8 cellular contexts compared by ENCODE assay signal in the genomic region with DNA sequence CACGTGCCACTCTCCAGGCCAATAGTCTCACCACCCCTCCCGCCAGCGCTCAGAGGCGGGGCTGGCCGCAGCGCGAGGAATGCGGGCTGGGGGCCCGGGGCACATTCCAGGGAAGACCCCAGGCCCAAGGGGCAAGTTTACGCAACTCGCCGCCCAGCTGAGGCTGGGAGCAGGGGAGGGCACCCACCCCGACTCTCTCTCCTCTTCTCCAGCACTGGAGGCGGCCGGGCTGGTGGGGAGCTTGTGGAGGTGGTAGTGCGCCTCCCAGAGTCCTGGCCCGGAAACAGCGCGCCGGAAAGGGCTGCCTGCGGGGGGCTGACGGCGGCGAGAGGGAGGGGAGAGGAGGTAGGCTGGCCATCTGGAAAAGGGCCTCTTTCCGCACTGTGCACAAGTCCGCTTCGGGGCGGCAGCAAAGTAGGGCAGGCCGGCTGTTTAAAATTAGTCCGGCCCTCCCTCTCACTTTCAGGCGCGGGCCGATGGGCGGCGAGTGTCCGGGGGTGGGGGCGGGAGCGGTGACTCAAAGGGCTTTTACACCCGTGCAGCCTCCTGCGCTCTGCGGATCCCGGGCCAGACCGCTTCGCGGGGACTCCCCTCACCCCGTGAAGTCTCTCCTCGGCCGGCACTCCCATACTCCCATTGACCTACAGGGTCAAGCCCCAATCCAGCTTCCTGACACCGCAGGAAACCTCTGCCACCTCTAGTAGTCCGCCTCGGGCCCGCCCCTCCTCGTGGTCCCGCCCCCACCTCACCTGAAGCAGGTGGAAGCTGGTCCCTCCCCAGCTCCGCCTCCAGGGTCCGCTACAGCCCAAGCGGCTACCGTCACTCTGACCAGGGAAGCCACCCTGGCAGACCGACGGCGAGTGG. TPM values are rescaled to one million over a fixed set of nuclear protein-coding genes. Genes with fewer than 3 reads are reported as not detected.
DNase-seq lines count a peak whose midpoint lies in the region; ATAC-seq lines count a peak whose summit lies in the region.

No MANE protein-coding gene starts in this region.

- in situ Hi-C loops in G401 (cut with HindIII; ENCODE audit: low sequenced_read_pairs) (no loop called here), HAP-1 (cut with MboI; ENCODE audit: low sequenced_read_pairs) (no loop called here)

- H3K4me1 ChIP-seq in HAP-1: peaks cover 13% of the 10 kb centered on the region

- ATAC-seq in left lobe of liver (peak; percentile 40), GM18861 (IDR thresholded peaks at IDR 0.05; ENCODE audit: unreplicated experiment) (no peak)

- peak overlapping the region; percentile 93 for H3K4me3 ChIP-seq in HAP-1

- peak; percentile 69 for DNase-seq in G401 (ENCODE audit: low spot score)
- peak; percentile 52 to 90 for DNase-seq in HAP-1 (ENCODE audit: low spot score in 2 of 2)
- DNase-seq in NCI-H2107 (lab: John Stamatoyannopoulos, UW): peak; percentile 45
- peak; percentile 67 for DNase-seq in activated CD4-positive, CD25-positive, alpha-beta regulatory T cell treated with anti-CD3 and anti-CD28 coated beads, Interleukin-2, amount 50 U/mL, for 72 hours
- DNase-seq in dedifferentiated amniotic fluid mesenchymal stem cell (ENCODE audit: extremely low spot score): peak; percentile 72
- peak; percentile 55 for DNase-seq in left lobe of liver (ENCODE audit: low spot score)
- DNase-seq in stimulated activated CD4-positive, alpha-beta T cell treated with anti-CD3 and anti-CD28 coated beads, TNF-alpha, amount 100 ng/mL, for 48 hours (ENCODE audit: low read depth in 3 of 3): peak; percentile 10 to 35 (median 23)

- peaks cover 26% of the 10 kb centered on the region for H3K27me3 ChIP-seq in HAP-1 (ENCODE audit: low read depth)

- no peaks in the 10 kb centered on the region for H3K9me3 ChIP-seq in HAP-1

- H3K36me3 ChIP-seq in HAP-1 (replicated peaks): 0 out of 2 replicates have a peak, but pooled peaks cover 3% of the 10 kb centered on the region

RNA-seq across cellular contexts. Expression of a gene that starts 1.0 kb away (rescaled TPM):
- total RNA-seq in G401 (2014; rRNA removed; shearing (Covaris generic)): 19.2 and 23.6 TPM in 2 replicates
- 5.9 TPM for total RNA-seq in left lobe of liver

RNA-seq across cellular contexts. Expression of a gene that starts 2.5 kb away (rescaled TPM):
- 1.0 and 4.8 TPM in 2 replicates for total RNA-seq in G401 (2014; rRNA removed; shearing (Covaris generic))
- total RNA-seq in left lobe of liver: 0.30 TPM

RNA-seq across cellular contexts. Expression of a gene that starts 19.4 kb away (rescaled TPM):
- total RNA-seq in G401 (2014; rRNA removed; shearing (Covaris generic)): 64.4 and 90.0 TPM in 2 replicates
- total RNA-seq in left lobe of liver: 44.9 TPM

RNA-seq across cellular contexts. Expression of a gene that starts 33.0 kb away (rescaled TPM):
- total RNA-seq in G401 (2014; rRNA removed; shearing (Covaris generic)): 15.7 and 27.0 TPM in 2 replicates
- total RNA-seq in left lobe of liver: 0.20 TPM

RNA-seq across cellular contexts. Expression of a gene that starts 47.4 kb away (rescaled TPM):
- 0.61 and 1.0 TPM in 2 replicates for total RNA-seq in G401 (2014; rRNA removed; shearing (Covaris generic))
- 5.2 TPM for total RNA-seq in left lobe of liver
